11 cellular contexts compared by ENCODE assay signal in genomic region chr14:20802341-20803084, GRCh38. TPM values are rescaled to one million over a fixed set of nuclear protein-coding genes. Genes with fewer than 3 reads are reported as not detected.
DNase-seq lines count a peak whose midpoint lies in the region; ATAC-seq and TF ChIP-seq lines count a peak whose summit lies in the region.
"Had no signal": no experiment of that assay in that cellular context is flagged by ENCODE, and none has a peak within 500 bp of the region (broad histone marks: within the 10 kb centered on the region; RNA-seq: fewer than 3 reads in every experiment).

TSS of gene RNASE1 (minus strand) at chr14:20802844. CDS start at chr14:20802068, 776 bp downstream.

- H3K36me3 ChIP-seq in heart left ventricle (peaks cover 0 to 4% (median 0%) of the 10 kb centered on the region in 9 donors), urinary bladder (ENCODE audit: insufficient read depth) (no peaks in the 10 kb centered on the region)

- peak in 4 of 5 donors; percentile 51 to 66 (median 60) for DNase-seq in heart left ventricle
- peak; percentile 33 for DNase-seq in occipital lobe (lab: John Stamatoyannopoulos, UW)
- no peak for DNase-seq in kidney glomerular epithelial cell (lab: John Stamatoyannopoulos, UW)
- no peak for DNase-seq in RKO (ENCODE audit: low spot score)
- DNase-seq in activated CD4-positive, alpha-beta T cell treated with anti-CD3 and anti-CD28 coated beads for 4 hours, result no peak
- no peak for DNase-seq in NCI-H2227 (lab: John Stamatoyannopoulos, UW; ENCODE audit: unreplicated experiment)
- DNase-seq: natural killer cell, NCI-H187 had no signal

- peaks cover 0 to 60% (median 23%) of the 10 kb centered on the region in 12 donors for H3K4me1 ChIP-seq in heart left ventricle
- H3K4me1 ChIP-seq in urinary bladder (ENCODE audit: insufficient read depth), result no peaks in the 10 kb centered on the region

- ATAC-seq in heart left ventricle, result peak; percentile 45 to 83 (median 80)
- ATAC-seq: natural killer cell had no signal

- peak in 1 of 2 donors; percentile 76 for TF ChIP-seq POLR2A in heart left ventricle (IDR thresholded peaks at IDR 0.05)

- H3K9me3 ChIP-seq in heart left ventricle, result no peaks in the 10 kb centered on the region

- 49 to 58% (median 52%) methylated on average over 11 of the region's 11 CpGs for WGBS in heart left ventricle, 4 donors
- WGBS in urinary bladder, result 54% methylated on average over 11 of the region's 11 CpGs

- H3K27ac ChIP-seq in angular gyrus (ENCODE audit: low read depth, low read length) (peak within 1 kb of the TSS; percentile 95), heart left ventricle (peak within 1 kb of the TSS; percentile 20 to 93 (median 84)), urinary bladder (ENCODE audit: low read depth) (no peak within 1 kb of the TSS)
- H3K27ac ChIP-seq: SK-N-MC had no signal

- no peaks in the 10 kb centered on the region for H3K27me3 ChIP-seq in heart left ventricle

- peak within 1 kb of the TSS; percentile 25 to 83 (median 60) for H3K4me3 ChIP-seq in heart left ventricle
- H3K4me3 ChIP-seq in urinary bladder (ENCODE audit: low read depth, low read length), result peak within 1 kb of the TSS; percentile 12
- H3K4me3 ChIP-seq: SK-N-MC had no signal

- TF ChIP-seq CTCF in heart left ventricle (IDR thresholded peaks at IDR 0.05), result no peak

- intact Hi-C loops in heart left ventricle (cut with DNase I), result loop anchor here in 3 of 10 donors (2.0 to 5.0 kb wide), 5 partner anchors 35 to 105 kb away; partner anchors contain the start of gene EDDM3B (in 1 of the 3)

RNA-seq across cellular contexts. Expression of gene RNASE1, which starts in this region (rescaled TPM):
- total RNA-seq in heart left ventricle, result 100 to 1,000 TPM; 127 to 654 (median 294) TPM
- polyA plus RNA-seq in heart left ventricle, result 100 to 1,000 TPM; 199 to 242 TPM
- 9.2 TPM for total RNA-seq in occipital lobe
- total RNA-seq in urinary bladder, result 139 TPM
- polyA plus RNA-seq in urinary bladder, result 323 TPM
- total RNA-seq: natural killer cell had no signal

Comparison
In these comparisons a context has a peak if more than half of its experiments do, and no peak if none do; other contexts are left out.
1. RNA of gene RNASE1 (total RNA-seq): 127 to 654 TPM in heart left ventricle and 139 TPM in urinary bladder (single experiment); 9.2 TPM in occipital lobe (single experiment); every median in the first group is over 10 times any median in the second.
2. DNase-seq: peak in heart left ventricle (4 of 5) and occipital lobe (single experiment); none in kidney glomerular epithelial cell (single experiment), RKO (single experiment), activated CD4-positive, alpha-beta T cell treated with anti-CD3 and anti-CD28 coated beads for 4 hours (0 of 2) and NCI-H2227 (single experiment).